In genomic region chr7:122143751-122144711, GRCh38 we compare ENCODE assay signal across 1 cellular context.
TF ChIP-seq lines count a peak whose summit lies in the region.

Gene AASS (minus strand): TSS chr7:122144249. CDS start chr7:122133726, 10,523 bp downstream.

TF ChIP-seq in HepG2, 621 proteins besides CTCF, POLR2A, EP300 and RAD21 (continued from another document):
- TF ChIP-seq, protein P1, sequence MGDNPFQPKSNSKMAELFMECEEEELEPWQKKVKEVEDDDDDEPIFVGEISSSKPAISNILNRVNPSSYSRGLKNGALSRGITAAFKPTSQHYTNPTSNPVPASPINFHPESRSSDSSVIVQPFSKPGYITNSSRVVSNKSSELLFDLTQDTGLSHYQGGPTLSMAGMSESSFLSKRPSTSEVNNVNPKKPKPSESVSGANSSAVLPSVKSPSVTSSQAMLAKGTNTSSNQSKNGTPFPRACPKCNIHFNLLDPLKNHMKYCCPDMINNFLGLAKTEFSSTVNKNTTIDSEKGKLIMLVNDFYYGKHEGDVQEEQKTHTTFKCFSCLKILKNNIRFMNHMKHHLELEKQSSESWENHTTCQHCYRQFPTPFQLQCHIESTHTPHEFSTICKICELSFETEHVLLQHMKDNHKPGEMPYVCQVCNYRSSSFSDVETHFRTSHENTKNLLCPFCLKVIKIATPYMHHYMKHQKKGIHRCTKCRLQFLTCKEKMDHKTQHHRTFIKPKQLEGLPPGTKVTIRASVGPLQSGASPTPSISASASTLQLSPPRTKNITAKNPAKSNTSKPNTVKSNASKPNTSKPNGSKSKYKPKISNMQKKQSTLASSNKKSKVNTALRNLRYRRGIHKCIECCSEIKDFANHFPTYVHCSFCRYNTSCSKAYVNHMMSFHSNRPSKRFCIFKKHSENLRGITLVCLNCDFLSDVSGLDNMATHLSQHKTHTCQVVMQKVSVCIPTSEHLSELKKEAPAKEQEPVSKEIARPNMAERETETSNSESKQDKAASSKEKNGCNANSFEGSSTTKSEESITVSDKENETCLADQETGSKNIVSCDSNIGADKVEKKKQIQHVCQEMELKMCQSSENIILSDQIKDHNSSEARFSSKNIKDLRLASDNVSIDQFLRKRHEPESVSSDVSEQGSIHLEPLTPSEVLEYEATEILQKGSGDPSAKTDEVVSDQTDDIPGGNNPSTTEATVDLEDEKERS (CRISPR knock-in tag; IDR thresholded peaks at IDR 0.05): peak; percentile 77
- TF ChIP-seq PLRG1 (conservative IDR thresholded peaks at IDR 0.05) (no peak), RARG (CRISPR knock-in tag; IDR thresholded peaks at IDR 0.05; ENCODE audit: low read depth) (no peak), CENPX (CRISPR knock-in tag; IDR thresholded peaks at IDR 0.05) (no peak), HOXA5 (CRISPR knock-in tag; IDR thresholded peaks at IDR 0.05) (no peak), PBX3 (CRISPR knock-in tag; IDR thresholded peaks at IDR 0.05; ENCODE audit: borderline replicate concordance) (no peak), YY1 (IDR thresholded peaks at IDR 0.05; ENCODE audit: insufficient read depth, insufficient replicate concordance, low read depth, low read length) (peak; percentile 10), ZNF329 (CRISPR knock-in tag; IDR thresholded peaks at IDR 0.05; ENCODE audit: low read depth) (no peak), U2AF2 (IDR thresholded peaks at IDR 0.05; ENCODE audit: low read depth, low read length) (no peak), ZNF460 (CRISPR knock-in tag; IDR thresholded peaks at IDR 0.05; ENCODE audit: borderline replicate concordance) (no peak), ZNF552 (CRISPR knock-in tag; IDR thresholded peaks at IDR 0.05; ENCODE audit: borderline replicate concordance) (no peak), TEAD2 (CRISPR knock-in tag; IDR thresholded peaks at IDR 0.05) (no peak), ZNF549 (CRISPR knock-in tag; IDR thresholded peaks at IDR 0.05) (no peak), TBX3 (IDR thresholded peaks at IDR 0.05; ENCODE audit: borderline replicate concordance) (0 out of 2 replicates have a peak, but pooled peaks have one; percentile 20), SMC3 (IDR thresholded peaks at IDR 0.05; ENCODE audit: low read length) (no peak), ZNF619 (CRISPR knock-in tag; IDR thresholded peaks at IDR 0.05) (no peak)
- TF ChIP-seq, protein P2, sequence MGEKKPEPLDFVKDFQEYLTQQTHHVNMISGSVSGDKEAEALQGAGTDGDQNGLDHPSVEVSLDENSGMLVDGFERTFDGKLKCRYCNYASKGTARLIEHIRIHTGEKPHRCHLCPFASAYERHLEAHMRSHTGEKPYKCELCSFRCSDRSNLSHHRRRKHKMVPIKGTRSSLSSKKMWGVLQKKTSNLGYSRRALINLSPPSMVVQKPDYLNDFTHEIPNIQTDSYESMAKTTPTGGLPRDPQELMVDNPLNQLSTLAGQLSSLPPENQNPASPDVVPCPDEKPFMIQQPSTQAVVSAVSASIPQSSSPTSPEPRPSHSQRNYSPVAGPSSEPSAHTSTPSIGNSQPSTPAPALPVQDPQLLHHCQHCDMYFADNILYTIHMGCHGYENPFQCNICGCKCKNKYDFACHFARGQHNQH (CRISPR knock-in tag; IDR thresholded peaks at IDR 0.05): no peak
- TF ChIP-seq, protein P3, sequence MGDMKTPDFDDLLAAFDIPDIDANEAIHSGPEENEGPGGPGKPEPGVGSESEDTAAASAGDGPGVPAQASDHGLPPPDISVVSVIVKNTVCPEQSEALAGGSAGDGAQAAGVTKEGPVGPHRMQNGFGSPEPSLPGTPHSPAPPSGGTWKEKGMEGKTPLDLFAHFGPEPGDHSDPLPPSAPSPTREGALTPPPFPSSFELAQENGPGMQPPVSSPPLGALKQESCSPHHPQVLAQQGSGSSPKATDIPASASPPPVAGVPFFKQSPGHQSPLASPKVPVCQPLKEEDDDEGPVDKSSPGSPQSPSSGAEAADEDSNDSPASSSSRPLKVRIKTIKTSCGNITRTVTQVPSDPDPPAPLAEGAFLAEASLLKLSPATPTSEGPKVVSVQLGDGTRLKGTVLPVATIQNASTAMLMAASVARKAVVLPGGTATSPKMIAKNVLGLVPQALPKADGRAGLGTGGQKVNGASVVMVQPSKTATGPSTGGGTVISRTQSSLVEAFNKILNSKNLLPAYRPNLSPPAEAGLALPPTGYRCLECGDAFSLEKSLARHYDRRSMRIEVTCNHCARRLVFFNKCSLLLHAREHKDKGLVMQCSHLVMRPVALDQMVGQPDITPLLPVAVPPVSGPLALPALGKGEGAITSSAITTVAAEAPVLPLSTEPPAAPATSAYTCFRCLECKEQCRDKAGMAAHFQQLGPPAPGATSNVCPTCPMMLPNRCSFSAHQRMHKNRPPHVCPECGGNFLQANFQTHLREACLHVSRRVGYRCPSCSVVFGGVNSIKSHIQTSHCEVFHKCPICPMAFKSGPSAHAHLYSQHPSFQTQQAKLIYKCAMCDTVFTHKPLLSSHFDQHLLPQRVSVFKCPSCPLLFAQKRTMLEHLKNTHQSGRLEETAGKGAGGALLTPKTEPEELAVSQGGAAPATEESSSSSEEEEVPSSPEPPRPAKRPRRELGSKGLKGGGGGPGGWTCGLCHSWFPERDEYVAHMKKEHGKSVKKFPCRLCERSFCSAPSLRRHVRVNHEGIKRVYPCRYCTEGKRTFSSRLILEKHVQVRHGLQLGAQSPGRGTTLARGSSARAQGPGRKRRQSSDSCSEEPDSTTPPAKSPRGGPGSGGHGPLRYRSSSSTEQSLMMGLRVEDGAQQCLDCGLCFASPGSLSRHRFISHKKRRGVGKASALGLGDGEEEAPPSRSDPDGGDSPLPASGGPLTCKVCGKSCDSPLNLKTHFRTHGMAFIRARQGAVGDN (CRISPR knock-in tag; IDR thresholded peaks at IDR 0.05): peak; percentile 85
- TF ChIP-seq, protein P4, sequence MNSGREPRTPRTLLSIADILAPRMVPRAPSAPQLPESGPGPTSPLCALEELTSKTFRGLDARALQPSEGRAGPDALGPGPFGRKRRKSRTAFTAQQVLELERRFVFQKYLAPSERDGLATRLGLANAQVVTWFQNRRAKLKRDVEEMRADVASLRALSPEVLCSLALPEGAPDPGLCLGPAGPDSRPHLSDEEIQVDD (CRISPR knock-in tag; IDR thresholded peaks at IDR 0.05; ENCODE audit: borderline replicate concordance): no peak
- TF ChIP-seq, protein P5, sequence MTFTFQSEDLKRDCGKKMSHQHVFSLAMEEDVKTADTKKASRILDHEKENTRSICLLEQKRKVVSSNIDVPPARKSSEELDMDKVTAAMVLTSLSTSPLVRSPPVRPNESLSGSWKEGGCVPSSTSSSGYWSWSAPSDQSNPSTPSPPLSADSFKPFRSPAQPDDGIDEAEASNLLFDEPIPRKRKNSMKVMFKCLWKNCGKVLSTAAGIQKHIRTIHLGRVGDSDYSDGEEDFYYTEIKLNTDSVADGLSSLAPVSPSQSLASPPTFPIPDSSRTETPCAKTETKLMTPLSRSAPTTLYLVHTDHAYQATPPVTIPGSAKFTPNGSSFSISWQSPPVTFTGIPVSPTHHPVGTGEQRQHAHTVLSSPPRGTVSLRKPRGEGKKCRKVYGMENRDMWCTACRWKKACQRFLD (CRISPR knock-in tag; IDR thresholded peaks at IDR 0.05; ENCODE audit: borderline replicate concordance): no peak
